ENCODE assay signal across 17 cellular contexts in genomic region chr13:73894995-73895571, GRCh38.
DNase-seq lines count a peak whose midpoint lies in the region; ATAC-seq and FAIRE-seq lines count a peak whose summit lies in the region.
"Had no signal": no experiment of that assay in that cellular context is flagged by ENCODE, and none has a peak within 500 bp of the region (broad histone marks: within the 10 kb centered on the region; RNA-seq: fewer than 3 reads in every experiment).

No MANE protein-coding gene starts in this region.

- peaks cover 53% of the 10 kb centered on the region for H3K4me1 Mint-ChIP-seq in activated CD4-positive, alpha-beta memory T cell treated with anti-CD3 and anti-CD28 coated beads for 36 hours (ENCODE audit: low read depth)
- peaks cover 2% of the 10 kb centered on the region for H3K4me1 Mint-ChIP-seq in activated CD4-positive, alpha-beta memory T cell treated with anti-CD3 and anti-CD28 coated beads, Interleukin-2, amount 10 ng/mL, durations not matched to agents 7 days and 5 days
- H3K4me1 Mint-ChIP-seq in activated naive CD8-positive, alpha-beta T cell treated with anti-CD3 and anti-CD28 coated beads, Interleukin-2, amount 50 U/mL, for 24 hours, result peaks cover 53% of the 10 kb centered on the region

- intact Hi-C loops in activated CD4-positive, alpha-beta memory T cell treated with anti-CD3 and anti-CD28 coated beads for 36 hours (cut with micrococcal nuclease), result loop anchor here (2.0 kb wide), 1 partner anchor 30 kb away; no protein-coding TSS in a partner anchor

- no peaks in the 10 kb centered on the region for H3K9me3 Mint-ChIP-seq in activated CD4-positive, alpha-beta memory T cell treated with anti-CD3 and anti-CD28 coated beads for 36 hours
- no peaks in the 10 kb centered on the region for H3K9me3 Mint-ChIP-seq in activated CD4-positive, alpha-beta memory T cell treated with anti-CD3 and anti-CD28 coated beads, Interleukin-2, amount 10 ng/mL, durations not matched to agents 7 days and 5 days
- no peaks in the 10 kb centered on the region for H3K9me3 Mint-ChIP-seq in activated naive CD8-positive, alpha-beta T cell treated with anti-CD3 and anti-CD28 coated beads, Interleukin-2, amount 50 U/mL, for 24 hours
- H3K9me3 Mint-ChIP-seq: IgD-negative memory B cell had no signal

- no peaks in the 10 kb centered on the region for H3K36me3 Mint-ChIP-seq in activated CD4-positive, alpha-beta memory T cell treated with anti-CD3 and anti-CD28 coated beads for 36 hours
- H3K36me3 Mint-ChIP-seq in activated CD4-positive, alpha-beta memory T cell treated with anti-CD3 and anti-CD28 coated beads, Interleukin-2, amount 10 ng/mL, durations not matched to agents 7 days and 5 days (ENCODE audit: low read depth), result peaks cover 3% of the 10 kb centered on the region
- H3K36me3 Mint-ChIP-seq in activated naive CD8-positive, alpha-beta T cell treated with anti-CD3 and anti-CD28 coated beads, Interleukin-2, amount 50 U/mL, for 24 hours (ENCODE audit: low read depth), result peaks cover 12% of the 10 kb centered on the region

- ATAC-seq in GM18868 (IDR thresholded peaks at IDR 0.05; ENCODE audit: unreplicated experiment) (peak; percentile 49), GM21515 (IDR thresholded peaks at IDR 0.05; ENCODE audit: unreplicated experiment) (no peak)
- peak; percentile 82 for ATAC-seq in activated naive CD8-positive, alpha-beta T cell treated with anti-CD3 and anti-CD28 coated beads, Interleukin-2, amount 50 U/mL, for 24 hours
- ATAC-seq: HCT116 had no signal

- H3K27ac Mint-ChIP-seq in activated CD4-positive, alpha-beta memory T cell treated with anti-CD3 and anti-CD28 coated beads for 36 hours, result peak overlapping the region; percentile 35
- H3K27ac Mint-ChIP-seq in activated CD4-positive, alpha-beta memory T cell treated with anti-CD3 and anti-CD28 coated beads, Interleukin-2, amount 10 ng/mL, durations not matched to agents 7 days and 5 days, result no peak overlapping the region
- peak overlapping the region; percentile 83 for H3K27ac Mint-ChIP-seq in activated naive CD8-positive, alpha-beta T cell treated with anti-CD3 and anti-CD28 coated beads, Interleukin-2, amount 50 U/mL, for 24 hours

- FAIRE-seq in GM19239 (lab: Jason Lieb, UNC), result no peak
- FAIRE-seq: RCC 7860 had no signal

- DNase-seq in activated CD4-positive, alpha-beta memory T cell treated with anti-CD3 and anti-CD28 coated beads for 36 hours, result no peak
- no peak for DNase-seq in activated CD4-positive, alpha-beta memory T cell treated with anti-CD3 and anti-CD28 coated beads, Interleukin-2, amount 10 ng/mL, durations not matched to agents 7 days and 5 days
- DNase-seq in activated naive CD8-positive, alpha-beta T cell treated with anti-CD3 and anti-CD28 coated beads, Interleukin-2, amount 50 U/mL, for 24 hours, result no peak
- DNase-seq in smooth muscle cell of the brain vasculature (ENCODE audit: low read depth, low spot score) (peak; percentile 28), T1000 (lab: John Stamatoyannopoulos, UW) (no peak), GM19239 (ENCODE audit: insufficient read length, low spot score) (no peak)
- DNase-seq: C1 segment of cervical spinal cord, Caco-2, GM23248, NCI-H1417 treated with DMSO at 0.1 percent for 48 hours, NCI-H2029 treated with DMSO at 0.1 percent for 48 hours, NCI-H510A treated with DMSO at 0.1 percent for 48 hours had no signal

- H3K4me3 Mint-ChIP-seq in activated CD4-positive, alpha-beta memory T cell treated with anti-CD3 and anti-CD28 coated beads for 36 hours, result no peak overlapping the region
- H3K4me3 Mint-ChIP-seq in activated CD4-positive, alpha-beta memory T cell treated with anti-CD3 and anti-CD28 coated beads, Interleukin-2, amount 10 ng/mL, durations not matched to agents 7 days and 5 days, result no peak overlapping the region
- no peak overlapping the region for H3K4me3 Mint-ChIP-seq in activated naive CD8-positive, alpha-beta T cell treated with anti-CD3 and anti-CD28 coated beads, Interleukin-2, amount 50 U/mL, for 24 hours
- H3K4me3 Mint-ChIP-seq: IgD-negative memory B cell had no signal

- POLR2A ChIA-PET in activated CD4-positive, alpha-beta memory T cell treated with anti-CD3 and anti-CD28 coated beads for 36 hours (lab: Charles Lee), result no interaction called here
- POLR2A ChIA-PET in activated CD4-positive, alpha-beta memory T cell treated with anti-CD3 and anti-CD28 coated beads, Interleukin-2, amount 10 ng/mL, durations not matched to agents 7 days and 5 days (lab: Charles Lee), result no interaction called here

- H3K27me3 Mint-ChIP-seq in activated CD4-positive, alpha-beta memory T cell treated with anti-CD3 and anti-CD28 coated beads for 36 hours, result no peaks in the 10 kb centered on the region
- no peaks in the 10 kb centered on the region for H3K27me3 Mint-ChIP-seq in activated CD4-positive, alpha-beta memory T cell treated with anti-CD3 and anti-CD28 coated beads, Interleukin-2, amount 10 ng/mL, durations not matched to agents 7 days and 5 days
- H3K27me3 Mint-ChIP-seq in activated naive CD8-positive, alpha-beta T cell treated with anti-CD3 and anti-CD28 coated beads, Interleukin-2, amount 50 U/mL, for 24 hours, result no peaks in the 10 kb centered on the region
- H3K27me3 Mint-ChIP-seq: IgD-negative memory B cell had no signal

- CTCF ChIA-PET in activated CD4-positive, alpha-beta memory T cell treated with anti-CD3 and anti-CD28 coated beads for 36 hours (lab: Charles Lee), result no interaction called here
- CTCF ChIA-PET in activated CD4-positive, alpha-beta memory T cell treated with anti-CD3 and anti-CD28 coated beads, Interleukin-2, amount 10 ng/mL, durations not matched to agents 7 days and 5 days (lab: Charles Lee), result interaction anchor here (0.9 kb wide), 1 partner anchor 46 kb away, joined by 5 read pairs; no protein-coding TSS in a partner anchor
